In the genomic region with DNA sequence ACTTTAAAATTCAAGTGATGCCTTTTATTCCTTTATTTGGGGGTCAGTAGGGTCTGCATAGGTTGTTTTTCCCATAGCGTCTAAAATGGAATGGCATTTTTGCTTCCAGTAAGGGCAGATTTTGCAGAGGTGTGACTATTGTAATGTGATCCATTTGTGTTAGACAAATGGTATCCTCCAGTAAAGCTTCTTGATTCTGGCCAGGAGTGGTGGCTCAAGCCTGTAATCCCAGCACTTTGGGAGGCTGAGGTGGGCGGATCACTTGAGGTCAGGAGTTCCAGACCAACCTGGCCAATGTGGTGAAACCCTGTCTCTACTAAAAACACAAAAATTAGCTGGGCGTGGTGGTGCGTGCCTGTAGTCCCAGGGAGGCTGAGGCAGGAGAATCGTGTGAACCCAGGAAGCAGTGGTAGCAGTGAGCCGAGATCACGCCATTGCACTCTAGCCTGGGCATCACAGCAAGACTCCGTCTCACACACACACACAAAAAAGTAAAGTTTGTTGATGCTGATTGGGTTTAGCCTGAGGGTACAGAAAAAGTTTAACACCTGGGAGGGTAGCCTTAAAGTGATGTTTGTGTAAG, we compare ENCODE assay signal across 6 cellular contexts. TPM values are rescaled to one million over a fixed set of nuclear protein-coding genes. Genes with fewer than 3 reads are reported as not detected.
DNase-seq lines count a peak whose midpoint lies in the region; TF ChIP-seq lines count a peak whose summit lies in the region.
"Not testable (repeated sequence)": the region's sequence is repeated elsewhere in the genome, so short reads cannot be mapped to it uniquely, and the experiment has no call there.

No MANE protein-coding gene starts in this region.

- H3K27me3 ChIP-seq in H7 (ENCODE audit: control insufficient read depth, insufficient read depth, low read length); iPS-15b (ENCODE audit: control insufficient read depth, insufficient read depth, low read length); neutrophil; transverse colon: not testable (repeated sequence)

- peaks cover 52% of the 10 kb centered on the region for H3K4me1 Mint-ChIP-seq in activated CD4-positive, alpha-beta memory T cell treated with anti-CD3 and anti-CD28 coated beads for 36 hours (ENCODE audit: low read depth)

- in situ Hi-C loops in transverse colon (cut with MboI; ENCODE audit: low pct_ligation_motif_present in 1 of 4, low pct_unique_long_range_greater_than_20kb in 1 of 4, low sequenced_read_pairs in 3 of 4) = not testable (repeated sequence)

- not testable (repeated sequence) for DNase-seq in H7; choroid plexus epithelial cell (ENCODE audit: low read depth); transverse colon
- DNase-seq in activated CD4-positive, alpha-beta memory T cell treated with anti-CD3 and anti-CD28 coated beads for 36 hours = peak; percentile 43

- not testable (repeated sequence) for H3K9me3 Mint-ChIP-seq in activated CD4-positive, alpha-beta memory T cell treated with anti-CD3 and anti-CD28 coated beads for 36 hours

- H3K27ac Mint-ChIP-seq in activated CD4-positive, alpha-beta memory T cell treated with anti-CD3 and anti-CD28 coated beads for 36 hours = peak overlapping the region; percentile 94

- not testable (repeated sequence) for TF ChIP-seq EP300 in transverse colon (IDR thresholded peaks at IDR 0.05; ENCODE audit: low read depth)

- H3K27me3 Mint-ChIP-seq in activated CD4-positive, alpha-beta memory T cell treated with anti-CD3 and anti-CD28 coated beads for 36 hours = not testable (repeated sequence)

- not testable (repeated sequence) for H3K9ac ChIP-seq in iPS-15b (ENCODE audit: low read depth, low read length)

- H3K4me3 Mint-ChIP-seq in activated CD4-positive, alpha-beta memory T cell treated with anti-CD3 and anti-CD28 coated beads for 36 hours = peak overlapping the region; percentile 89

- POLR2A ChIA-PET in activated CD4-positive, alpha-beta memory T cell treated with anti-CD3 and anti-CD28 coated beads for 36 hours (lab: Charles Lee) = interaction anchor here (1.0 to 1.4 kb wide), 3 partner anchors 9 to 78 kb away, joined by 5 to 10 read pairs (median 5); a partner anchor contains a TSS

- H3K9me3 ChIP-seq in iPS-15b (ENCODE audit: control insufficient read depth, insufficient read depth, low read length); neutrophil; transverse colon: not testable (repeated sequence)

- peak overlapping the region; percentile 91 for H3K27ac ChIP-seq in neutrophil
- peak overlapping the region; percentile 95 to 98 (median 96) for H3K27ac ChIP-seq in transverse colon

- CTCF ChIA-PET in activated CD4-positive, alpha-beta memory T cell treated with anti-CD3 and anti-CD28 coated beads for 36 hours (lab: Charles Lee) = interaction anchor here (0.9 to 1.4 kb wide), 6 partner anchors 11 to 219 kb away, joined by 3 to 6 read pairs (median 4); a partner anchor contains a TSS

- TF ChIP-seq CTCF in choroid plexus epithelial cell (conservative IDR thresholded peaks at IDR 0.05; ENCODE audit: low read depth, low read length); neutrophil (IDR thresholded peaks at IDR 0.05); transverse colon (IDR thresholded peaks at IDR 0.05): not testable (repeated sequence)

- H3K4me3 ChIP-seq in H7 (ENCODE audit: insufficient read depth, low read depth, low read length) (peak overlapping the region; percentile 3; the same call in 1 of the 2 replicates), choroid plexus epithelial cell (ENCODE audit: low read depth, low read length) (peak overlapping the region; percentile 42), iPS-15b (ENCODE audit: low read depth, low read length) (peak overlapping the region; percentile 14), neutrophil (ENCODE audit: low read depth in 1 of 2, low read length in 1 of 2) (peak overlapping the region; percentile 80 to 94), transverse colon (peak overlapping the region; percentile 5 to 46 (median 30))

- intact Hi-C loops in activated CD4-positive, alpha-beta memory T cell treated with anti-CD3 and anti-CD28 coated beads for 36 hours (cut with micrococcal nuclease); transverse colon (cut with DNase I; ENCODE audit: low total_unique reads): not testable (repeated sequence)

- H3K4me1 ChIP-seq in iPS-15b (ENCODE audit: control insufficient read depth, insufficient read depth, low read length) = not testable (repeated sequence)
- H3K4me1 ChIP-seq in neutrophil (ENCODE audit: control insufficient read depth in 1 of 2, insufficient read depth in 1 of 2, low read depth in 1 of 2, low read length in 1 of 2) = peaks cover 65 to 68% of the 10 kb centered on the region in 2 experiments
- H3K4me1 ChIP-seq in transverse colon = peaks cover 18 to 65% (median 64%) of the 10 kb centered on the region in 4 donors

- H3K36me3 Mint-ChIP-seq in activated CD4-positive, alpha-beta memory T cell treated with anti-CD3 and anti-CD28 coated beads for 36 hours = not testable (repeated sequence)

- WGBS in transverse colon (ENCODE audit: low coverage in 1 of 2), 2 donors = 67 to 88% methylated on average over 1 to 8 of the region's 8 CpGs

- not testable (repeated sequence) for H3K36me3 ChIP-seq in H7 (replicated peaks; ENCODE audit: control insufficient read depth, insufficient read depth, low read length); iPS-15b (ENCODE audit: control insufficient read depth, insufficient read depth, low read length); neutrophil; transverse colon

- not testable (repeated sequence) for TF ChIP-seq POLR2A in transverse colon (IDR thresholded peaks at IDR 0.05)

RNA-seq across cellular contexts. Expression of a gene that starts 2.7 kb away (rescaled TPM):
- 45.7 and 58.5 TPM in 2 replicates for total RNA-seq in H7 (2014; rRNA removed; shearing (Covaris generic))
- 10 to 100 TPM; 68.5 to 69.9 TPM for total RNA-seq in activated CD4-positive, alpha-beta memory T cell treated with anti-CD3 and anti-CD28 coated beads for 36 hours
- 100 to 1,000 TPM; 192 to 247 (median 221) TPM for total RNA-seq in transverse colon

RNA-seq across cellular contexts. Expression of a gene that starts 2.9 kb away (rescaled TPM):
- total RNA-seq in H7 (2014; rRNA removed; shearing (Covaris generic)) = 0.15 and 0.55 TPM in 2 replicates
- 1 to 10 TPM; 2.0 TPM for total RNA-seq in activated CD4-positive, alpha-beta memory T cell treated with anti-CD3 and anti-CD28 coated beads for 36 hours
- total RNA-seq in transverse colon = under 1 TPM in 2 of 4 donors, not detected in 2; 0.64 to 0.68 TPM

RNA-seq across cellular contexts. Expression of a gene that starts 9.5 kb away (rescaled TPM):
- 63.3 and 70.4 TPM in 2 replicates for total RNA-seq in H7 (2014; rRNA removed; shearing (Covaris generic))
- total RNA-seq in activated CD4-positive, alpha-beta memory T cell treated with anti-CD3 and anti-CD28 coated beads for 36 hours = 10 to 100 TPM; 59.5 to 62.3 TPM
- 100 to 1,000 TPM; 104 to 471 (median 278) TPM for total RNA-seq in transverse colon

RNA-seq across cellular contexts. Expression of a gene that starts 11.3 kb away (rescaled TPM):
- 108 and 150 TPM in 2 replicates for total RNA-seq in H7 (2014; rRNA removed; shearing (Covaris generic))
- total RNA-seq in activated CD4-positive, alpha-beta memory T cell treated with anti-CD3 and anti-CD28 coated beads for 36 hours = 100 to 1,000 TPM; 142 to 143 TPM
- 10 to 100 TPM; 23.5 to 43.0 (median 34.8) TPM for total RNA-seq in transverse colon

RNA-seq across cellular contexts. Expression of a gene that starts 22.5 kb away (rescaled TPM):
- 114 and 115 TPM in 2 replicates for total RNA-seq in H7 (2014; rRNA removed; shearing (Covaris generic))
- total RNA-seq in activated CD4-positive, alpha-beta memory T cell treated with anti-CD3 and anti-CD28 coated beads for 36 hours = 100 to 1,000 TPM; 141 to 153 TPM
- total RNA-seq in transverse colon = 10 to 100 TPM; 18.0 to 54.7 (median 31.1) TPM

Comparison
In these comparisons a context has a peak if more than half of its experiments do, and no peak if none do; other contexts are left out.
1. H3K4me3 ChIP-seq: peak in every context shown above with its lines; median percentile 87 in neutrophil; 42 in choroid plexus epithelial cell; 30 in transverse colon; 14 in iPS-15b; 3 in H7.